In genomic region chr17:42980274-42980765, GRCh38 we compare ENCODE assay signal across 8 cellular contexts. TPM values are rescaled to one million over a fixed set of nuclear protein-coding genes. Genes with fewer than 3 reads are reported as not detected.
DNase-seq lines count a peak whose midpoint lies in the region; ATAC-seq, FAIRE-seq and TF ChIP-seq lines count a peak whose summit lies in the region.

TSS of gene RUNDC1 (plus strand) at chr17:42980565. CDS start at chr17:42980577, 12 bp downstream.

- FAIRE-seq in astrocyte (lab: Jason Lieb, UNC) = no peak

- H3K4me2 ChIP-seq in astrocyte (ENCODE audit: low read length) = peak within 1 kb of the TSS; percentile 91
- peak within 1 kb of the TSS; percentile 91 for H3K4me2 ChIP-seq in hepatocyte

- ATAC-seq in HG02759 (IDR thresholded peaks at IDR 0.05; ENCODE audit: unreplicated experiment) = peak; percentile 81
- no peak for ATAC-seq in HG02884 (IDR thresholded peaks at IDR 0.05; ENCODE audit: unreplicated experiment)

- no peaks in the 10 kb centered on the region for H3K27me3 ChIP-seq in astrocyte (ENCODE audit: insufficient read depth, low read length)
- no peaks in the 10 kb centered on the region for H3K27me3 ChIP-seq in hepatocyte

- H3K36me3 ChIP-seq in astrocyte (ENCODE audit: insufficient read depth, low read length) = no peaks in the 10 kb centered on the region
- H3K36me3 ChIP-seq in hepatocyte (replicated peaks; ENCODE audit: insufficient read depth, low read depth) = no peaks in the 10 kb centered on the region

- peak within 1 kb of the TSS; percentile 83 for H3K9ac ChIP-seq in astrocyte (ENCODE audit: low read length)

- peak within 1 kb of the TSS; percentile 43 for H3K27ac ChIP-seq in astrocyte (ENCODE audit: low read depth, low read length)
- H3K27ac ChIP-seq in hepatocyte = peak within 1 kb of the TSS; percentile 96

- TF ChIP-seq CTCF in astrocyte (IDR thresholded peaks at IDR 0.05; ENCODE audit: insufficient read depth, low read depth, low read length) (no peak), hepatocyte (IDR thresholded peaks at IDR 0.05; ENCODE audit: poor library complexity) (no peak), retinal pigment epithelial cell (conservative IDR thresholded peaks at IDR 0.05; ENCODE audit: low read depth, low read length) (no peak)

- DNase-seq in NCI-H187 (lab: John Stamatoyannopoulos, UW) = peak; percentile 82 to 91
- DNase-seq in T-helper 22 cell (ENCODE audit: low read depth) = peak; percentile 84
- peak; percentile 55 for DNase-seq in astrocyte (ENCODE audit: low read depth)
- peak; percentile 97 for DNase-seq in hepatocyte (ENCODE audit: low spot score)
- DNase-seq in retinal pigment epithelial cell (ENCODE audit: low read depth) = no peak

- no peaks in the 10 kb centered on the region for H3K9me2 ChIP-seq in hepatocyte (replicated peaks; ENCODE audit: insufficient read depth)

- H3K4me3 Mint-ChIP-seq in astrocyte (ENCODE audit: unreplicated experiment) = peak within 1 kb of the TSS; percentile 100

- peaks cover 2% of the 10 kb centered on the region for H3K36me3 Mint-ChIP-seq in astrocyte (ENCODE audit: low read depth, unreplicated experiment)

- peaks cover 11% of the 10 kb centered on the region for H3K4me1 Mint-ChIP-seq in astrocyte (ENCODE audit: low read depth, unreplicated experiment)

- H3K4me1 ChIP-seq in astrocyte (ENCODE audit: insufficient read depth, low read length) = peaks cover 17% of the 10 kb centered on the region
- H3K4me1 ChIP-seq in hepatocyte (ENCODE audit: insufficient read depth) = peaks cover 6% of the 10 kb centered on the region

- WGBS in hepatocyte (ENCODE audit: low lambda C conversion rate, missing lambda C conversion rate) = 2% methylated on average over 26 of the region's 39 CpGs

- H3K9me3 ChIP-seq in astrocyte (ENCODE audit: insufficient read depth, low read depth, low read length) = no peaks in the 10 kb centered on the region
- no peaks in the 10 kb centered on the region for H3K9me3 ChIP-seq in hepatocyte (ENCODE audit: low read depth)

- H3K79me2 ChIP-seq in astrocyte (ENCODE audit: insufficient read depth, low read length) (peaks cover 24% of the 10 kb centered on the region), hepatocyte (peaks cover 44% of the 10 kb centered on the region)

- H3K4me3 ChIP-seq in GM08714 (ENCODE audit: low read length) (peak within 1 kb of the TSS; percentile 85), astrocyte (ENCODE audit: insufficient read depth, low read depth, low read length) (peak within 1 kb of the TSS; percentile 77), hepatocyte (peak within 1 kb of the TSS; percentile 84), retinal pigment epithelial cell (ENCODE audit: low read length) (peak within 1 kb of the TSS; percentile 84)

- H4K20me1 ChIP-seq in astrocyte (ENCODE audit: insufficient read depth, low read length) = peaks cover 21% of the 10 kb centered on the region
- H4K20me1 ChIP-seq in hepatocyte (ENCODE audit: insufficient read depth, poor library complexity, severe bottlenecking) = peaks cover 5% of the 10 kb centered on the region

- H3K9me3 Mint-ChIP-seq in astrocyte (ENCODE audit: unreplicated experiment) = no peaks in the 10 kb centered on the region

- H3K27me3 Mint-ChIP-seq in astrocyte (ENCODE audit: low read depth, unreplicated experiment) = no peaks in the 10 kb centered on the region

- H2AFZ ChIP-seq in astrocyte (ENCODE audit: low read depth, low read length) (peak within 1 kb of the TSS; percentile 85), hepatocyte (peak within 1 kb of the TSS; percentile 88)

- peak within 1 kb of the TSS; percentile 98 for H3K27ac Mint-ChIP-seq in astrocyte (ENCODE audit: unreplicated experiment)

RNA-seq across cellular contexts. Expression of gene RUNDC1, which starts in this region (rescaled TPM):
- total RNA-seq in astrocyte (13.2 and 13.8 TPM in 2 replicates), hepatocyte (8.0 and 11.4 TPM in 2 replicates)
- 19.6 and 20.3 TPM in 2 replicates for polyA plus RNA-seq in hepatocyte
